In genomic region chr12:64610660-64611429, GRCh38 we compare ENCODE assay signal across 8 cellular contexts. TPM values are rescaled to one million over a fixed set of nuclear protein-coding genes. Genes with fewer than 3 reads are reported as not detected.
DNase-seq lines count a peak whose midpoint lies in the region; ATAC-seq and TF ChIP-seq lines count a peak whose summit lies in the region.

No MANE protein-coding gene starts in this region.

- intact Hi-C loops in Right ventricle myocardium superior (cut with DNase I) (loop anchor here (5.0 kb wide), 1 partner anchor 86 kb away; no protein-coding TSS in a partner anchor), psoas muscle (cut with DNase I) (loop anchor here (5.0 kb wide), 3 partner anchors 44 to 81 kb away; no protein-coding TSS in a partner anchor)

- WGBS in psoas muscle, 3 donors = 0 to 2% (median 0%) methylated on average over 42 to 63 of the region's 63 CpGs

- peak overlapping the region; percentile 96 for H3K27ac ChIP-seq in RWPE1
- H3K27ac ChIP-seq in psoas muscle = peak overlapping the region; percentile 89

- no peaks in the 10 kb centered on the region for H3K4me1 ChIP-seq in psoas muscle

- peak; percentile 50 for ATAC-seq in GM19395 (IDR thresholded peaks at IDR 0.05; ENCODE audit: unreplicated experiment)
- ATAC-seq in HG03521 (IDR thresholded peaks at IDR 0.05; ENCODE audit: unreplicated experiment) = peak; percentile 47
- peak; percentile 86 for ATAC-seq in Right ventricle myocardium superior (ENCODE audit: poor library complexity)
- peak; percentile 55 to 78 (median 68) for ATAC-seq in psoas muscle

- TF ChIP-seq CTCF in RWPE1 (conservative IDR thresholded peaks at IDR 0.05; ENCODE audit: low read depth) (no peak), psoas muscle (IDR thresholded peaks at IDR 0.05) (no peak)

- peak overlapping the region; percentile 93 for H3K4me3 ChIP-seq in psoas muscle

- no peaks in the 10 kb centered on the region for H3K36me3 ChIP-seq in psoas muscle (ENCODE audit: insufficient read depth in 1 of 2, low read depth in 1 of 2)

- CTCF ChIA-PET in RWPE1 (lab: Yijun Ruan, JAX) = interaction anchor here (0.6 kb wide), 1 partner anchor 75 kb away, joined by 3 read pairs; no protein-coding TSS in a partner anchor

- peak; percentile 89 for DNase-seq in COLO668 (lab: John Stamatoyannopoulos, UW; ENCODE audit: unreplicated experiment)
- DNase-seq in RWPE1 (ENCODE audit: low spot score) = peak; percentile 41
- peak; percentile 8 to 59 (median 31) for DNase-seq in activated naive CD4-positive, alpha-beta T cell (lab: John Stamatoyannopoulos, UW)
- peak; percentile 84 for DNase-seq in Right ventricle myocardium superior
- DNase-seq in psoas muscle = peak; percentile 64 to 73
- DNase-seq in middle frontal gyrus (ENCODE audit: extremely low spot score, low spot score) = no peak

- no peaks in the 10 kb centered on the region for H3K27me3 ChIP-seq in psoas muscle (ENCODE audit: insufficient read depth in 3 of 3, low read length in 2 of 3)

- POLR2A ChIA-PET in RWPE1 (lab: Yijun Ruan, JAX; ENCODE audit: low non-redundant PET) = interaction anchor here (0.6 kb wide), 1 partner anchor 32 kb away, joined by 3 read pairs; no protein-coding TSS in a partner anchor

- no peaks in the 10 kb centered on the region for H3K9me3 ChIP-seq in psoas muscle

RNA-seq across cellular contexts. Expression of gene RASSF3, which starts 0.6 kb away (rescaled TPM):
- total RNA-seq in Right ventricle myocardium superior (117 TPM), psoas muscle (10 to 100 TPM in 3 of 4 donors, 1 to 10 TPM in 1; 7.0 to 30.6 (median 19.0) TPM)
- 10 to 100 TPM in 1 of 3 donors, 1 to 10 TPM in 2; 4.9 to 18.5 (median 9.8) TPM for polyA plus RNA-seq in psoas muscle
